ENCODE assay signal across 22 cellular contexts in genomic region chr9:6929428-6929827, GRCh38.
DNase-seq lines count a peak whose midpoint lies in the region; ATAC-seq and TF ChIP-seq lines count a peak whose summit lies in the region.
"Had no signal": no experiment of that assay in that cellular context is flagged by ENCODE, and none has a peak within 500 bp of the region (broad histone marks: within the 10 kb centered on the region; RNA-seq: fewer than 3 reads in every experiment).

No MANE protein-coding gene starts in this region.

- no peaks in the 10 kb centered on the region for H3K9me3 ChIP-seq in right lobe of liver
- H3K9me3 ChIP-seq: MG63, SK-N-SH had no signal

- 0% methylated on average over 1 of the region's 1 CpG for WGBS in right lobe of liver (ENCODE audit: insufficient coverage, low coverage, low lambda C conversion rate, missing lambda C conversion rate)

- H3K4me3 ChIP-seq in right lobe of liver: no peak overlapping the region
- H3K4me3 ChIP-seq: GM23338, MG63 had no signal

- H3K27me3 ChIP-seq in right lobe of liver: no peaks in the 10 kb centered on the region
- H3K27me3 ChIP-seq: MG63 had no signal

- no peak for TF ChIP-seq POLR2A in erythroblast (IDR thresholded peaks at IDR 0.05; ENCODE audit: low read length)
- TF ChIP-seq POLR2A in right lobe of liver (IDR thresholded peaks at IDR 0.05): no peak

- TF ChIP-seq CTCF in 22Rv1 (IDR thresholded peaks at IDR 0.05) (no peak), right lobe of liver (IDR thresholded peaks at IDR 0.05) (no peak)

- ATAC-seq in GM21390 (IDR thresholded peaks at IDR 0.05; ENCODE audit: unreplicated experiment): peak; percentile 76
- ATAC-seq in right lobe of liver: no peak
- ATAC-seq in HG03108 (IDR thresholded peaks at IDR 0.05; ENCODE audit: unreplicated experiment): no peak
- ATAC-seq: GM23338, HepG2 had no signal

- intact Hi-C loops in right lobe of liver (cut with DNase I): no loop called here

- H3K4me1 ChIP-seq in right lobe of liver: peaks cover 0 to 12% (median 2%) of the 10 kb centered on the region in 4 donors

- no peaks in the 10 kb centered on the region for H3K36me3 ChIP-seq in right lobe of liver
- H3K36me3 ChIP-seq: MG63 had no signal

- H3K27ac ChIP-seq in 22Rv1: peak overlapping the region; percentile 35
- H3K27ac ChIP-seq in right lobe of liver: no peak overlapping the region
- H3K27ac ChIP-seq: C4-2B had no signal

- DNase-seq in OCI-M1 (lab: John Stamatoyannopoulos, UW) (peak; percentile 95), erythroblast (lab: John Stamatoyannopoulos, UW) (peak; percentile 5 to 31), right lobe of liver (no peak), ecto neural progenitor cell (ENCODE audit: low spot score) (no peak)
- no peak for DNase-seq in stimulated activated CD4-positive, alpha-beta T cell treated with anti-CD3 and anti-CD28 coated beads, Interleukin-4, amount 100 ng/mL, for 4 hours
- DNase-seq: DND-41, GDM1, Karpas-422, MG63, NCI-H1092 treated with DMSO at 0.1 percent for 48 hours, NCI-H1694, NCI-H2107, NCI-H2227 treated with DMSO at 0.1 percent for 48 hours, NCI-H524, SHP77, SK-N-SH had no signal

Comparison
In these comparisons a context has a peak if more than half of its experiments do, and no peak if none do; other contexts are left out.
1. DNase-seq: peak in OCI-M1 (single experiment) and erythroblast (2 of 2); none in right lobe of liver (0 of 3), stimulated activated CD4-positive, alpha-beta T cell treated with anti-CD3 and anti-CD28 coated beads, Interleukin-4, amount 100 ng/mL, for 4 hours (0 of 2) and ecto neural progenitor cell (single experiment).